Comparison of ENCODE assay signal across 23 cellular contexts in genomic region chr3:154642066-154642619, GRCh38.
"Had no signal": no experiment of that assay in that cellular context is flagged by ENCODE, and none has a peak within 500 bp of the region (broad histone marks: within the 10 kb centered on the region; RNA-seq: fewer than 3 reads in every experiment).

No MANE protein-coding gene starts in this region.

- H3K4me3 Mint-ChIP-seq: activated CD4-positive, alpha-beta memory T cell treated with anti-CD3 and anti-CD28 coated beads for 36 hours; activated naive CD4-positive, alpha-beta T cell treated with anti-CD3 and anti-CD28 coated beads, Interleukin-2, amount 50 U/mL, for 24 hours; activated T-cell treated with anti-CD3 and anti-CD28 coated beads, Interleukin-2, amount 50 U/mL, for 24 hours; endodermal cell; mesothelial cell of epicardium; neural crest cell had no signal

- H3K27ac ChIP-seq: adrenal gland, cardiac muscle cell, dorsolateral prefrontal cortex, gastrocnemius medialis, heart left ventricle, lower lobe of right lung, psoas muscle, right lobe of liver, transverse colon, WERI-Rb-1 had no signal

- H3K9me3 ChIP-seq: adrenal gland, gastrocnemius medialis, lower lobe of right lung, psoas muscle, right lobe of liver, transverse colon had no signal

- H3K4me2 ChIP-seq: smooth muscle cell had no signal

- DNase-seq: activated CD4-positive, alpha-beta memory T cell treated with anti-CD3 and anti-CD28 coated beads for 36 hours; activated effector memory CD4-positive, alpha-beta T cell treated with Interleukin-2 at 50 U/mL for 16 hours; activated T-cell treated with anti-CD3 and anti-CD28 coated beads, Interleukin-2, amount 50 U/mL, for 24 hours; adrenal gland; dorsolateral prefrontal cortex; endodermal cell; gastrocnemius medialis; heart left ventricle; left cardiac atrium; lower lobe of right lung; psoas muscle; right lobe of liver; stimulated activated CD4-positive, alpha-beta T cell treated with anti-CD3 and anti-CD28 coated beads, Interleukin-4, amount 100 ng/mL, for 4 hours; stimulated activated CD8-positive, alpha-beta memory T cell treated with anti-CD3 and anti-CD28 coated beads, Interleukin-4, amount 100 ng/mL, for 48 hours; stimulated activated naive CD4-positive, alpha-beta T cell treated with Interleukin-2 at 50 U/mL for 16 hours; substantia nigra; transverse colon; WERI-Rb-1 had no signal

- H3K27ac Mint-ChIP-seq: activated CD4-positive, alpha-beta memory T cell treated with anti-CD3 and anti-CD28 coated beads for 36 hours; activated naive CD4-positive, alpha-beta T cell treated with anti-CD3 and anti-CD28 coated beads, Interleukin-2, amount 50 U/mL, for 24 hours; activated T-cell treated with anti-CD3 and anti-CD28 coated beads, Interleukin-2, amount 50 U/mL, for 24 hours; endodermal cell; mesothelial cell of epicardium had no signal

- ATAC-seq: gastrocnemius medialis, heart left ventricle, left cardiac atrium, lower lobe of right lung, psoas muscle, right lobe of liver had no signal

- H3K36me3 ChIP-seq: adrenal gland, cardiac muscle cell, gastrocnemius medialis, heart left ventricle, lower lobe of right lung, right lobe of liver, transverse colon, WERI-Rb-1 had no signal

- H3K36me3 Mint-ChIP-seq: activated CD4-positive, alpha-beta memory T cell treated with anti-CD3 and anti-CD28 coated beads for 36 hours; activated naive CD4-positive, alpha-beta T cell treated with anti-CD3 and anti-CD28 coated beads, Interleukin-2, amount 50 U/mL, for 24 hours; mesothelial cell of epicardium had no signal

- H3K27me3 ChIP-seq: adrenal gland, cardiac muscle cell, gastrocnemius medialis, right lobe of liver, transverse colon had no signal

- H3K9me3 Mint-ChIP-seq: activated naive CD4-positive, alpha-beta T cell treated with anti-CD3 and anti-CD28 coated beads, Interleukin-2, amount 50 U/mL, for 24 hours; activated T-cell treated with anti-CD3 and anti-CD28 coated beads, Interleukin-2, amount 50 U/mL, for 24 hours had no signal

- H3K4me1 ChIP-seq: adrenal gland, gastrocnemius medialis, heart left ventricle, lower lobe of right lung, psoas muscle, right lobe of liver, transverse colon had no signal

- H3K27me3 Mint-ChIP-seq: activated CD4-positive, alpha-beta memory T cell treated with anti-CD3 and anti-CD28 coated beads for 36 hours; activated naive CD4-positive, alpha-beta T cell treated with anti-CD3 and anti-CD28 coated beads, Interleukin-2, amount 50 U/mL, for 24 hours; activated T-cell treated with anti-CD3 and anti-CD28 coated beads, Interleukin-2, amount 50 U/mL, for 24 hours had no signal

- H3K4me1 Mint-ChIP-seq: activated naive CD4-positive, alpha-beta T cell treated with anti-CD3 and anti-CD28 coated beads, Interleukin-2, amount 50 U/mL, for 24 hours; mesothelial cell of epicardium; neural crest cell had no signal

- H3K4me3 ChIP-seq: adrenal gland, cardiac muscle cell, dorsolateral prefrontal cortex, gastrocnemius medialis, heart left ventricle, lower lobe of right lung, psoas muscle, right lobe of liver, smooth muscle cell, transverse colon had no signal
